17 cellular contexts compared by ENCODE assay signal in the genomic region with DNA sequence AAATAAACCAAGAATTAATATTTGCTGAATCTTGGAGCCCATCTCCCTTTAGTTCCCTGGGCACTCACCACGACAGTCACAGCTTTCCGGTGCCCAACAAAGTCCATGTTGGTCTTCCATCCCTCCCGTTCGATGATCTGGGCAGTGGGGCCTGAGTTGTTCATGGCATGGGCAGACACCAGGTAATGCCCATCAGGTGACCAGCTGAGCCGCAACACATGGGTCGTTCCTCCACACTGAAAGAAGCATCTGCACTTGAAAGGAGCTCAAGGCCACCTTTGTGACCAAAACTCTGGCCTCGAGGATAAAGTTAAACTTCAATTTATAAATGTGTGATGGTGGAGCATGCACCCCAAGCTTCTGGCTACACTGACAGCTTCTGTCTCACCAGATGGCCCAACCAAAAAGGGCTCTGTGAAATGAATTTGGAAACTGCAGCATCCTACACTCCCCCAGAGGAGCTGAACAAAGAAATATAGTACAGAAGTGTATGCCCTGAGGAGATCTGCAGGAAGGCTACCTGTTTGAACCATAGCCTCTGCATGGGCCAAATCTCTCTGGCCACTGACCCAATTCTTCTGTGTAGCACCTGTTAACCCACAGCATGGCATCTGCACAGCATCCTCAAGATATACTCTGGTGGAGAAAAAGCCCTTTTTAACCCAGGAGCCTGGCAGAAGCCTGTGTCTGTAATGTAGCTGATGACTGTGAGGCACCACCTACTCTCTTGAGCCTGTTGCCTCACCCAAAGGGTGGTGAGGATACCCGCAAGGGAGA.
"Had no signal": no experiment of that assay in that cellular context is flagged by ENCODE, and none has a peak within 500 bp of the region (broad histone marks: within the 10 kb centered on the region; RNA-seq: fewer than 3 reads in every experiment).

No MANE protein-coding gene starts in this region.

- H3K9me3 Mint-ChIP-seq: naive thymus-derived CD8-positive, alpha-beta T cell; stimulated activated memory B cell treated with anti-CD40 and anti-IgM and Interleukin-4, amounts not matched to agents 10 μg/mL and 1 μg/mL and 100 μg/mL, for 72 hours; stimulated activated naive CD8-positive, alpha-beta T cell treated with anti-CD3 and anti-CD28 coated beads, Interleukin-15, Interleukin-2, amounts not matched to agents 100 ng/mL and 50 ng/mL, for 24 hours had no signal

- H3K4me1 ChIP-seq: esophagus squamous epithelium, gastroesophageal sphincter, right lobe of liver, tibial artery, upper lobe of right lung had no signal

- DNase-seq: effector memory CD4-positive, alpha-beta T cell; esophagus squamous epithelium; foreskin fibroblast; glutamatergic neuron; left colon; mucosa of descending colon; naive thymus-derived CD8-positive, alpha-beta T cell; psoas muscle; retina; stimulated activated CD4-positive, alpha-beta T cell treated with anti-CD3 and anti-CD28 coated beads, Interleukin-4, amount 100 ng/mL, for 1 hour; stimulated activated CD8-positive, alpha-beta memory T cell treated with anti-CD3 and anti-CD28 coated beads, Interleukin-4, amount 100 ng/mL, for 48 hours; tibial artery; upper lobe of right lung had no signal

- H3K27me3 ChIP-seq: esophagus squamous epithelium, gastroesophageal sphincter, right lobe of liver, tibial artery, upper lobe of right lung had no signal

- H3K27me3 Mint-ChIP-seq: naive thymus-derived CD8-positive, alpha-beta T cell; stimulated activated memory B cell treated with anti-CD40 and anti-IgM and Interleukin-4, amounts not matched to agents 10 μg/mL and 1 μg/mL and 100 μg/mL, for 72 hours; stimulated activated naive CD8-positive, alpha-beta T cell treated with anti-CD3 and anti-CD28 coated beads, Interleukin-15, Interleukin-2, amounts not matched to agents 100 ng/mL and 50 ng/mL, for 24 hours had no signal

- H3K27ac Mint-ChIP-seq: stimulated activated memory B cell treated with anti-CD40 and anti-IgM and Interleukin-4, amounts not matched to agents 10 μg/mL and 1 μg/mL and 100 μg/mL, for 72 hours; stimulated activated naive CD8-positive, alpha-beta T cell treated with anti-CD3 and anti-CD28 coated beads, Interleukin-15, Interleukin-2, amounts not matched to agents 100 ng/mL and 50 ng/mL, for 24 hours had no signal

- ATAC-seq: gastroesophageal sphincter; left colon; mucosa of descending colon; naive thymus-derived CD8-positive, alpha-beta T cell; psoas muscle; right lobe of liver; stimulated activated memory B cell treated with anti-CD40 and anti-IgM and Interleukin-4, amounts not matched to agents 10 μg/mL and 1 μg/mL and 100 μg/mL, for 72 hours; upper lobe of right lung had no signal

- H3K4me3 ChIP-seq: esophagus squamous epithelium, gastroesophageal sphincter, mucosa of descending colon, psoas muscle, right lobe of liver, tibial artery, upper lobe of right lung had no signal

- H3K4me1 Mint-ChIP-seq: stimulated activated memory B cell treated with anti-CD40 and anti-IgM and Interleukin-4, amounts not matched to agents 10 μg/mL and 1 μg/mL and 100 μg/mL, for 72 hours had no signal

- H3K9me3 ChIP-seq: esophagus squamous epithelium, gastroesophageal sphincter, mucosa of descending colon, psoas muscle, right lobe of liver, tibial artery, upper lobe of right lung had no signal

- H3K27ac ChIP-seq: esophagus squamous epithelium, gastroesophageal sphincter, psoas muscle, right lobe of liver, tibial artery, upper lobe of right lung had no signal

- H3K4me3 Mint-ChIP-seq: naive thymus-derived CD8-positive, alpha-beta T cell; stimulated activated memory B cell treated with anti-CD40 and anti-IgM and Interleukin-4, amounts not matched to agents 10 μg/mL and 1 μg/mL and 100 μg/mL, for 72 hours; stimulated activated naive CD8-positive, alpha-beta T cell treated with anti-CD3 and anti-CD28 coated beads, Interleukin-15, Interleukin-2, amounts not matched to agents 100 ng/mL and 50 ng/mL, for 24 hours had no signal
